In the genomic region with DNA sequence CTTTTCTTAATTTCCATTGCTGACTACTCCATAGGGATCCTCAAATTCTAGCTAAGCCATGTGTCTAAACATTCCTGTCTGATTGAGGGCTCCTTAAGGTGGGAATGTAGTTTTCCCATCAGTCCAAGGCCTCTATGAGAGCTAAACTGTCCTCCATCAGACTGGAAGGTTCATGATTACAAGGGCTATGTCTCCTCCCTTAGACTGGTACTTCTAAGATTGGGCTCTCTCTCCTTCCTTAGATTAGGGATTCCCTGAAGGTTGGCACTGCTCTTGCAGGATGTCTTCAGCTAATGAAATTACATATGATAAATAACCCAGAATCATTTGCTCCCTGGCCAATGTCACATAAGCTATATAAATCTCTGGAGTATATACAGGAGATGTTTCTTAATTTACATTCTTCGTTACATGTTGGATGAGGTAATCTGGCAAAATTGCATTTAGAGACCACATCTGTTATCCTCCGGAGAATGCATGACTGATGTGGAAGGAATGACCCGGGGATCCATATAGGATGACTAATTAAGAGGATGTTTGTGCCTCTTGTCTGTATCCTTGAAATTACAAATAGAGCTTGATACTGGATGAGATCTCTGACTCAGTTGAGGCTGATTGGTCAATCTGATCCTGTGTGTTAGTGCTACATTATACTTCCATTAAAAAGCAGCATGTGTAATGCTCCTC, we compare ENCODE assay signal across 14 cellular contexts. TPM values are rescaled to one million over a fixed set of nuclear protein-coding genes. Genes with fewer than 3 reads are reported as not detected.
DNase-seq lines count a peak whose midpoint lies in the region; ATAC-seq and TF ChIP-seq lines count a peak whose summit lies in the region.
"Had no signal": no experiment of that assay in that cellular context is flagged by ENCODE, and none has a peak within 500 bp of the region (broad histone marks: within the 10 kb centered on the region; RNA-seq: fewer than 3 reads in every experiment).

No MANE protein-coding gene starts in this region.

- H3K4me3 ChIP-seq in AG04449 (ENCODE audit: low read depth, low read length), result no peak overlapping the region
- no peak overlapping the region for H3K4me3 ChIP-seq in astrocyte of the cerebellum (ENCODE audit: low read depth, low read length)
- H3K4me3 ChIP-seq in hepatocyte, result no peak overlapping the region

- H3K36me3 Mint-ChIP-seq in activated CD4-positive, alpha-beta T cell treated with anti-CD3 and anti-CD28 coated beads for 36 hours (ENCODE audit: low read depth), result no peaks in the 10 kb centered on the region
- no peaks in the 10 kb centered on the region for H3K36me3 Mint-ChIP-seq in CD4-positive, alpha-beta T cell (ENCODE audit: low read depth)
- H3K36me3 Mint-ChIP-seq: CD4-positive, CD25-positive, alpha-beta regulatory T cell had no signal

- H3K27ac Mint-ChIP-seq in activated CD4-positive, alpha-beta T cell treated with anti-CD3 and anti-CD28 coated beads for 36 hours, result no peak overlapping the region
- no peak overlapping the region for H3K27ac Mint-ChIP-seq in CD4-positive, alpha-beta T cell
- H3K27ac Mint-ChIP-seq: CD4-positive, CD25-positive, alpha-beta regulatory T cell had no signal

- in situ Hi-C loops in astrocyte of the cerebellum (cut with HindIII; ENCODE audit: low sequenced_read_pairs), result no loop called here

- H3K27me3 Mint-ChIP-seq in activated CD4-positive, alpha-beta T cell treated with anti-CD3 and anti-CD28 coated beads for 36 hours, result peaks cover 27% of the 10 kb centered on the region
- H3K27me3 Mint-ChIP-seq in CD4-positive, alpha-beta T cell, result peaks cover 63% of the 10 kb centered on the region

- no peak overlapping the region for H3K4me2 ChIP-seq in hepatocyte

- ATAC-seq in activated CD4-positive, alpha-beta T cell treated with anti-CD3 and anti-CD28 coated beads for 36 hours, result no peak
- no peak for ATAC-seq in CD4-positive, alpha-beta T cell (ENCODE audit: poor library complexity)
- ATAC-seq: left cardiac atrium had no signal

- WGBS in hepatocyte (ENCODE audit: low lambda C conversion rate, missing lambda C conversion rate), result 56% methylated on average over 3 of the region's 3 CpGs

- no peaks in the 10 kb centered on the region for H3K9me3 ChIP-seq in hepatocyte (ENCODE audit: low read depth)
- H3K9me3 ChIP-seq in CD4-positive, alpha-beta T cell (ENCODE audit: control insufficient read depth, low read length), result no peaks in the 10 kb centered on the region

- H3K27me3 ChIP-seq in hepatocyte, result no peaks in the 10 kb centered on the region
- H3K27me3 ChIP-seq in CD4-positive, alpha-beta T cell (ENCODE audit: control insufficient read depth, insufficient read depth, low read length), result peaks cover 15% of the 10 kb centered on the region

- H3K4me1 ChIP-seq in hepatocyte (ENCODE audit: insufficient read depth), result no peaks in the 10 kb centered on the region

- H3K36me3 ChIP-seq in hepatocyte (replicated peaks; ENCODE audit: insufficient read depth, low read depth), result no peaks in the 10 kb centered on the region

- H3K27ac ChIP-seq in hepatocyte, result no peak overlapping the region
- H3K27ac ChIP-seq in substantia nigra (ENCODE audit: low read depth, low read length, poor library complexity, severe bottlenecking), result no peak overlapping the region
- H3K27ac ChIP-seq in CD4-positive, alpha-beta T cell (ENCODE audit: low read depth, low read length), result no peak overlapping the region

- H4K20me1 ChIP-seq in hepatocyte (ENCODE audit: insufficient read depth, poor library complexity, severe bottlenecking), result no peaks in the 10 kb centered on the region

- no peaks in the 10 kb centered on the region for H3K79me2 ChIP-seq in hepatocyte

- H3K9me3 Mint-ChIP-seq in activated CD4-positive, alpha-beta T cell treated with anti-CD3 and anti-CD28 coated beads for 36 hours (ENCODE audit: low read depth), result no peaks in the 10 kb centered on the region
- no peaks in the 10 kb centered on the region for H3K9me3 Mint-ChIP-seq in CD4-positive, alpha-beta T cell
- H3K9me3 Mint-ChIP-seq: CD4-positive, CD25-positive, alpha-beta regulatory T cell had no signal

- TF ChIP-seq CTCF in AG04449 (IDR thresholded peaks at IDR 0.05; ENCODE audit: insufficient read depth, low read length, missing control alignments), result no peak
- TF ChIP-seq CTCF in astrocyte of the cerebellum (IDR thresholded peaks at IDR 0.05; ENCODE audit: low read depth, low read length, missing control alignments), result no peak
- TF ChIP-seq CTCF in hepatocyte (IDR thresholded peaks at IDR 0.05; ENCODE audit: poor library complexity), result no peak
- no peak for TF ChIP-seq CTCF in CD4-positive, alpha-beta T cell (IDR thresholded peaks at IDR 0.05)

- intact Hi-C loops in activated CD4-positive, alpha-beta T cell treated with anti-CD3 and anti-CD28 coated beads for 36 hours (cut with DNase I, micrococcal nuclease), result no loop called here
- intact Hi-C loops in CD4-positive, alpha-beta T cell (cut with DNase I, micrococcal nuclease), result no loop called here

- DNase-seq in AG04449 (ENCODE audit: low read depth, low spot score) (peak; percentile 99), HS-27A (ENCODE audit: low read depth) (peak; percentile 97), astrocyte of the cerebellum (ENCODE audit: low read depth) (peak; percentile 88), hepatocyte (ENCODE audit: low spot score) (peak; percentile 55), NCI-H2196 (lab: John Stamatoyannopoulos, UW; ENCODE audit: unreplicated experiment) (no peak), substantia nigra (lab: John Stamatoyannopoulos, UW) (no peak)
- no peak for DNase-seq in activated CD4-positive, alpha-beta T cell treated with anti-CD3 and anti-CD28 coated beads for 36 hours
- no peak for DNase-seq in CD4-positive, alpha-beta T cell
- DNase-seq: activated CD4-positive, alpha-beta T cell treated with anti-CD3 and anti-CD28 coated beads for 4 hours; activated effector memory CD4-positive, alpha-beta T cell treated with anti-CD3 and anti-CD28 coated beads, Interleukin-2, amount 50 U/mL, for 16 hours; CD4-positive, CD25-positive, alpha-beta regulatory T cell; left cardiac atrium; NCI-H2107; SHP77 had no signal

- H3K4me1 Mint-ChIP-seq in activated CD4-positive, alpha-beta T cell treated with anti-CD3 and anti-CD28 coated beads for 36 hours, result no peaks in the 10 kb centered on the region
- H3K4me1 Mint-ChIP-seq in CD4-positive, alpha-beta T cell (ENCODE audit: low read depth), result no peaks in the 10 kb centered on the region
- H3K4me1 Mint-ChIP-seq: CD4-positive, CD25-positive, alpha-beta regulatory T cell had no signal

- H2AFZ ChIP-seq in hepatocyte, result no peak overlapping the region

- H3K4me3 Mint-ChIP-seq in activated CD4-positive, alpha-beta T cell treated with anti-CD3 and anti-CD28 coated beads for 36 hours, result no peak overlapping the region
- H3K4me3 Mint-ChIP-seq in CD4-positive, alpha-beta T cell, result no peak overlapping the region
- H3K4me3 Mint-ChIP-seq: CD4-positive, CD25-positive, alpha-beta regulatory T cell had no signal

- POLR2A ChIA-PET in AG04449 (lab: Yijun Ruan, JAX), result interaction anchor here (0.5 to 1.5 kb wide), 7 partner anchors 45 to 250 kb away, joined by 3 to 7 read pairs (median 4); no protein-coding TSS in a partner anchor
- POLR2A ChIA-PET in activated CD4-positive, alpha-beta T cell treated with anti-CD3 and anti-CD28 coated beads for 36 hours (lab: Charles Lee), result no interaction called here
- POLR2A ChIA-PET in CD4-positive, alpha-beta T cell (lab: Charles Lee), result no interaction called here

- CTCF ChIA-PET in AG04449 (lab: Yijun Ruan, JAX), result interaction anchor here (1.7 to 2.6 kb wide), 3 partner anchors 11 to 80 kb away, joined by 5 to 15 read pairs (median 6); no protein-coding TSS in a partner anchor
- CTCF ChIA-PET in activated CD4-positive, alpha-beta T cell treated with anti-CD3 and anti-CD28 coated beads for 36 hours (lab: Charles Lee), result interaction anchor here (0.8 kb wide), 1 partner anchor 33 kb away, joined by 4 read pairs; no protein-coding TSS in a partner anchor
- CTCF ChIA-PET in CD4-positive, alpha-beta T cell (lab: Charles Lee), result no interaction called here

- no peaks in the 10 kb centered on the region for H3K9me2 ChIP-seq in hepatocyte (replicated peaks; ENCODE audit: insufficient read depth)

RNA-seq across cellular contexts. Expression of a gene that starts 14.2 kb away (rescaled TPM):
- 1.3 and 2.2 TPM in 2 replicates for total RNA-seq in hepatocyte
- 0.40 and 0.88 TPM in 2 replicates for polyA plus RNA-seq in hepatocyte
- total RNA-seq in activated CD4-positive, alpha-beta T cell treated with anti-CD3 and anti-CD28 coated beads for 36 hours, result under 1 TPM in 1 of 2 experiments, not detected in 1; 0.02 TPM
- total RNA-seq in CD4-positive, alpha-beta T cell, result under 1 TPM; 0.06 to 0.16 TPM
- total RNA-seq: CD4-positive, CD25-positive, alpha-beta regulatory T cell had no signal
- polyA plus RNA-seq: CD4-positive, CD25-positive, alpha-beta regulatory T cell had no signal

Comparison
In these comparisons a context has a peak if more than half of its experiments do, and no peak if none do; other contexts are left out.
1. DNase-seq: peak in AG04449 (single experiment), HS-27A (single experiment), astrocyte of the cerebellum (single experiment) and hepatocyte (single experiment); none in NCI-H2196 (single experiment), activated CD4-positive, alpha-beta T cell treated with anti-CD3 and anti-CD28 coated beads for 36 hours (single experiment), substantia nigra (0 of 49) and CD4-positive, alpha-beta T cell (0 of 10).